ENCODE assay signal across 8 cellular contexts in the genomic region with DNA sequence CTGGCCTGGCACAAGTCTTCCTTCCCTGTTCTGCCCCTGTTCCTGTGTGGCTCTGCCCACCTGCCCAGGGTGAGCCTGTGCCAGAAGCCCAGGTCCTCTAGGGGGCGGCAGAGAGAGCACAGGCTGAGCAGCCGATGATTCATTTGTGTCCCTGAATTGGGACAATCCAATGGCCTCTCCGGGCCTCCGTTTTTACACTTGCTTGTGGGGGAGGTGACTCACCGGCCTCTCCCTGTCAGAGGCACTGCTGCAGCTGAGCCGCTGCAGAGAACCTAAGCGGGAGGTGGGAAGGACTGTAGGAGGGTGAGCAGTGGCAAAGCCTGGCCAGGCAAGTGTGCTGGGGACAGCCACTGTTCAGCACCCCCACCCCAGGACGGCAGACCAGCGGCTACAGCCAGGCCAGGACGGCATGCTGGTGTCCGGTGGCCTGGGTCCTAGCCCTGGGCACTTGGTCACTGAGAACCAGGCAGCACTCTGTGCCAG.
DNase-seq lines count a peak whose midpoint lies in the region; ATAC-seq and TF ChIP-seq lines count a peak whose summit lies in the region.

No MANE protein-coding gene starts in this region.

- intact Hi-C loops in lower leg skin (cut with DNase I; ENCODE audit: low total_unique reads): no loop called here

- TF ChIP-seq CTCF in AG10803 (conservative IDR thresholded peaks at IDR 0.05; ENCODE audit: low read length) (peak; percentile 64), lower leg skin (IDR thresholded peaks at IDR 0.05) (no peak)

- DNase-seq in AG10803 (ENCODE audit: low read depth): peak; percentile 67
- peak; percentile 82 for DNase-seq in NCI-H345 (lab: John Stamatoyannopoulos, UW)
- DNase-seq in activated CD4-positive, alpha-beta T cell treated with anti-CD3 and anti-CD28 coated beads for 1 hour: peak; percentile 20
- peak; percentile 88 for DNase-seq in dermis blood vessel endothelial cell
- DNase-seq in lower leg skin (ENCODE audit: low spot score in 2 of 2): peak; percentile 47 to 92
- DNase-seq in stimulated activated CD8-positive, alpha-beta memory T cell treated with anti-CD3 and anti-CD28 coated beads, Interleukin-12 subunit alpha, Interleukin-12 subunit beta, amount 100 ng/mL, for 1 hour (ENCODE audit: low read depth): peak; percentile 25

- peak; percentile 67 for ATAC-seq in GM19035 (IDR thresholded peaks at IDR 0.05; ENCODE audit: unreplicated experiment)
- ATAC-seq in HG03280 (IDR thresholded peaks at IDR 0.05; ENCODE audit: unreplicated experiment): peak; percentile 52

- H3K4me3 ChIP-seq in AG10803 (ENCODE audit: low read length) (no peak overlapping the region), lower leg skin (ENCODE audit: low read depth, poor library complexity, severe bottlenecking) (no peak overlapping the region)

- 4 to 20% methylated on average over 8 to 10 of the region's 11 CpGs for WGBS in lower leg skin, 2 donors

- no peak for TF ChIP-seq POLR2A in lower leg skin (IDR thresholded peaks at IDR 0.05)

Comparison
In these comparisons a context has a peak if more than half of its experiments do, and no peak if none do; other contexts are left out.
1. DNase-seq: peak in every context shown above with its lines; median percentile 88 in dermis blood vessel endothelial cell; 82 in NCI-H345; 70 in lower leg skin; 67 in AG10803; 25 in stimulated activated CD8-positive, alpha-beta memory T cell treated with anti-CD3 and anti-CD28 coated beads, Interleukin-12 subunit alpha, Interleukin-12 subunit beta, amount 100 ng/mL, for 1 hour; 20 in activated CD4-positive, alpha-beta T cell treated with anti-CD3 and anti-CD28 coated beads for 1 hour.